ENCODE assay signal across 26 cellular contexts in genomic region chr10:126893841-126894240, GRCh38.
"Had no signal": no experiment of that assay in that cellular context is flagged by ENCODE, and none has a peak within 500 bp of the region (broad histone marks: within the 10 kb centered on the region; RNA-seq: fewer than 3 reads in every experiment).

No MANE protein-coding gene starts in this region.

- H3K27me3 Mint-ChIP-seq: naive B cell had no signal

- H3K27ac ChIP-seq: lower lobe of right lung, neural progenitor cell, ovary, prostate gland, skin epidermis, stomach, testis, thyroid gland, transverse colon, upper lobe of right lung had no signal

- DNase-seq: hippocampal formation; kidney glomerular epithelial cell; left cardiac atrium; left ventricle myocardium superior; lower lobe of right lung; mammary epithelial cell; mesenchymal stem cell; naive B cell; nephron progenitor cell; ovary; retina; right cardiac atrium; stimulated activated CD4-positive, alpha-beta T cell treated with anti-CD3 and anti-CD28 coated beads, Interleukin-4, amount 100 ng/mL, for 24 hours; stimulated activated naive CD4-positive, alpha-beta T cell; stomach; testis; thyroid gland; transverse colon; upper lobe of right lung had no signal

- H2AFZ ChIP-seq: neural progenitor cell had no signal

- H3K4me3 ChIP-seq: lower lobe of right lung, neural progenitor cell, ovary, prostate gland, skin epidermis, stomach, testis, thyroid gland, transverse colon, upper lobe of right lung had no signal

- H3K27me3 ChIP-seq: neural progenitor cell, ovary, testis, thyroid gland, transverse colon had no signal

- H3K4me3 Mint-ChIP-seq: mesothelial cell of epicardium; naive B cell; nephron progenitor cell; neural progenitor cell; stimulated activated effector memory CD8-positive, alpha-beta T cell treated with anti-CD3 and anti-CD28 coated beads, Interleukin-12 subunit alpha, Interleukin-12 subunit beta, amount 100 ng/mL, for 72 hours had no signal

- H3K36me3 Mint-ChIP-seq: mesothelial cell of epicardium; naive B cell; neural progenitor cell; stimulated activated effector memory CD8-positive, alpha-beta T cell treated with anti-CD3 and anti-CD28 coated beads, Interleukin-12 subunit alpha, Interleukin-12 subunit beta, amount 100 ng/mL, for 72 hours had no signal

- H3K9me3 ChIP-seq: ovary, prostate gland, testis, thyroid gland, upper lobe of right lung had no signal

- H3K27ac Mint-ChIP-seq: mesothelial cell of epicardium; naive B cell; nephron progenitor cell; neural progenitor cell; stimulated activated effector memory CD8-positive, alpha-beta T cell treated with anti-CD3 and anti-CD28 coated beads, Interleukin-12 subunit alpha, Interleukin-12 subunit beta, amount 100 ng/mL, for 72 hours had no signal

- H3K4me2 ChIP-seq: neural progenitor cell had no signal

- H3K9ac ChIP-seq: neural progenitor cell had no signal

- H3K36me3 ChIP-seq: lower lobe of right lung, neural progenitor cell, ovary, prostate gland, stomach, thyroid gland, transverse colon, upper lobe of right lung had no signal

- ATAC-seq: left cardiac atrium; left lobe of liver; left ventricle myocardium superior; lower lobe of right lung; right cardiac atrium; sciatic nerve; stimulated activated effector memory CD8-positive, alpha-beta T cell treated with anti-CD3 and anti-CD28 coated beads, Interleukin-12 subunit alpha, Interleukin-12 subunit beta, amount 100 ng/mL, for 72 hours had no signal

- H3K4me1 ChIP-seq: lower lobe of right lung, neural progenitor cell, prostate gland, stomach, testis, thyroid gland, transverse colon, upper lobe of right lung had no signal

- H3K4me1 Mint-ChIP-seq: mesothelial cell of epicardium; naive B cell; nephron progenitor cell; neural progenitor cell; stimulated activated effector memory CD8-positive, alpha-beta T cell treated with anti-CD3 and anti-CD28 coated beads, Interleukin-12 subunit alpha, Interleukin-12 subunit beta, amount 100 ng/mL, for 72 hours had no signal
